In genomic region chr18:58748899-58749595, GRCh38 we compare ENCODE assay signal across 29 cellular contexts.
"Had no signal": no experiment of that assay in that cellular context is flagged by ENCODE, and none has a peak within 500 bp of the region (broad histone marks: within the 10 kb centered on the region; RNA-seq: fewer than 3 reads in every experiment).

No MANE protein-coding gene starts in this region.

- H3K4me3 ChIP-seq: ascending aorta, cardiac muscle cell, colonic mucosa, gastroesophageal sphincter, hepatocyte, neural progenitor cell, right atrium auricular region, transverse colon had no signal

- H3K4me2 ChIP-seq: hepatocyte, neural progenitor cell had no signal

- ATAC-seq: gastroesophageal sphincter; left ventricle myocardium superior; naive thymus-derived CD4-positive, alpha-beta T cell had no signal

- H3K79me2 ChIP-seq: hepatocyte had no signal

- H3K27ac Mint-ChIP-seq: activated naive CD4-positive, alpha-beta T cell treated with anti-CD3 and anti-CD28 coated beads for 36 hours; activated naive CD8-positive, alpha-beta T cell treated with anti-CD3 and anti-CD28 coated beads for 36 hours; brain; mesothelial cell of epicardium; naive thymus-derived CD4-positive, alpha-beta T cell; neural progenitor cell; T-helper 1 cell treated with Interleukin-12 subunit alpha and Interleukin-12 subunit beta and Interleukin-4 antibody, amounts not matched to agents 30 μg/mL and 1 μg/mL, for 36 hours had no signal

- DNase-seq: activated CD4-positive, alpha-beta T cell treated with anti-CD3 and anti-CD28 coated beads for 1 hour; activated CD4-positive, alpha-beta T cell treated with anti-CD3 and anti-CD28 coated beads, Interleukin-2, amount 50 U/mL, for 4 hours; activated CD8-positive, alpha-beta memory T cell treated with anti-CD3 and anti-CD28 coated beads for 24 hours; activated effector memory CD4-positive, alpha-beta T cell treated with anti-CD3 and anti-CD28 coated beads, Interleukin-2, amount 50 U/mL, for 16 hours; activated naive CD4-positive, alpha-beta T cell treated with anti-CD3 and anti-CD28 coated beads for 36 hours; activated naive CD8-positive, alpha-beta T cell treated with anti-CD3 and anti-CD28 coated beads for 36 hours; cerebellar nuclear complex; colonic mucosa; effector CD8-positive, alpha-beta T cell; islet precursor cell; left ventricle myocardium superior; mammary epithelial cell; naive thymus-derived CD4-positive, alpha-beta T cell; stimulated activated CD4-positive, alpha-beta T cell treated with anti-CD3 and anti-CD28 coated beads, Interleukin-15, amount 100 ng/mL, for 24 hours; stimulated activated CD4-positive, alpha-beta T cell treated with anti-CD3 and anti-CD28 coated beads, Interleukin-2, amount 100 ng/mL, for 24 hours; stimulated activated naive CD4-positive, alpha-beta T cell treated with Interleukin-2 at 50 U/mL for 16 hours; SW 1271; T1000; transverse colon had no signal

- H3K9ac ChIP-seq: neural progenitor cell had no signal

- H3K27ac ChIP-seq: ascending aorta, cardiac muscle cell, colonic mucosa, gastroesophageal sphincter, hepatocyte, neural progenitor cell, right atrium auricular region, transverse colon had no signal

- H3K27me3 ChIP-seq: ascending aorta, cardiac muscle cell, colonic mucosa, gastroesophageal sphincter, hepatocyte, neural progenitor cell, right atrium auricular region, transverse colon had no signal

- FAIRE-seq: endometrium had no signal

- H3K4me1 ChIP-seq: ascending aorta, colonic mucosa, transverse colon had no signal

- H3K4me3 Mint-ChIP-seq: activated naive CD4-positive, alpha-beta T cell treated with anti-CD3 and anti-CD28 coated beads for 36 hours; activated naive CD8-positive, alpha-beta T cell treated with anti-CD3 and anti-CD28 coated beads for 36 hours; brain; mesothelial cell of epicardium; naive thymus-derived CD4-positive, alpha-beta T cell; neural progenitor cell; T-helper 1 cell treated with Interleukin-12 subunit alpha and Interleukin-12 subunit beta and Interleukin-4 antibody, amounts not matched to agents 30 μg/mL and 1 μg/mL, for 36 hours had no signal

- H3K4me1 Mint-ChIP-seq: brain, mesothelial cell of epicardium had no signal

- H3K9me3 ChIP-seq: colonic mucosa had no signal

- H3K27me3 Mint-ChIP-seq: activated naive CD8-positive, alpha-beta T cell treated with anti-CD3 and anti-CD28 coated beads for 36 hours; brain; naive thymus-derived CD4-positive, alpha-beta T cell had no signal

- H2AFZ ChIP-seq: hepatocyte, neural progenitor cell had no signal
